ENCODE assay signal across 8 cellular contexts in the genomic region with DNA sequence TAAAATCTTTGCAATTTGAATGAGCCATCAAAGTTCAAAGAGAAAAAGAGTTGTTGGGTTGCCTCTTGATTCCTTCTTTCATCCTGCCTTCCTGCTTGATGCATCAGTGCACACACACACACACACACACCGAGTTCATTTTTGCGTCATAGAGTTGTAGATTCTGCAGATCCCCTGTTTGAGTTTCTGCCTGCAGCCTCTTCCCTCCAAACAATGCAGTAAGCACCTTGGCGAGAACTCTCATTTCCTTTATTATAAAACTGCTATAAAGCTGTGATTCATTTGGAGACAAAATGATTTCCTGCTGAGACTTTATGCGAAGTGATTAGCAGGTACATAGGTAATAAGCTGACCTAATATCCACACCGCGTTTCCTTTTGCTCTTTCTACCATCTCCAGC.
"Had no signal": no experiment of that assay in that cellular context is flagged by ENCODE, and none has a peak within 500 bp of the region (broad histone marks: within the 10 kb centered on the region; RNA-seq: fewer than 3 reads in every experiment).

No MANE protein-coding gene starts in this region.

- DNase-seq: GM23248, GOT3, H7, HFFc6, IMR-90, KG1 had no signal

- ATAC-seq: HCT116, K562 had no signal
